ENCODE assay signal across 8 cellular contexts in the genomic region with DNA sequence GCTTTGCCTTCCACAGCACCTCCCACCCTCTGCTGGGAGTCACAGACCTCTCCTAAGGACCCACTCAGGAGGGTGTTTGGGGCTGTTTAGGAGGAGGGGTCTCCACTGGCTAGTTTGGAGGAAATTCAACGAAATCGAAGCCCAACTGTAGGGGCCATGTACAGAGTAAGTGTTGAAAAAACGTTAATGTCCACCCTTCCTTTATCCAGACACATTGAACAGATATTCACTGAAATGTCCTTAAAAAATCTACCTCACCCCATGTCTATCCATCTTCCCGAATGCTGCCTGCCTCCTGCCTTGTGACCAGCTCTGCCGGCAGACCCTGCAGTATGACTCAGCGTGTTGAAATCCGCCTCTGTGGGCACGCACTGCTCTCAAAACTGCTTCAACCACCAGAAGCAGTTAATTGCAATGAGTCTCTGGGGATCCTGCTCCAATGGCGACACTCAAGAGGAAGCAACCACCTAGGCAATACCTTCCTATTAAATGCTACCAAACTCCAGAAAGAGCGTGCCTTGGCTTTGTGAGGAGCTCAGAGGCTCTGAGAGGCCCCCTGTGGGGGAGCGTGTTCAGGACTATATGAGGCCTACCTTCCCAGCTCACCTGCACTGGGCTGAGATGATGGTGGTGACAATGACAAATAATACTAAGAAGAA.
DNase-seq lines count a peak whose midpoint lies in the region; ATAC-seq and TF ChIP-seq lines count a peak whose summit lies in the region.

No MANE protein-coding gene starts in this region.

- ATAC-seq in GM18502 (IDR thresholded peaks at IDR 0.05; ENCODE audit: poor library complexity, unreplicated experiment): peak; percentile 52
- no peak for ATAC-seq in body of pancreas
- ATAC-seq in stimulated activated memory B cell treated with anti-CD40 and anti-IgM and Interleukin-4, amounts not matched to agents 10 μg/mL and 1 μg/mL and 100 μg/mL, for 72 hours: no peak
- ATAC-seq in HG03378 (IDR thresholded peaks at IDR 0.05; ENCODE audit: unreplicated experiment): no peak

- TF ChIP-seq CTCF in body of pancreas (IDR thresholded peaks at IDR 0.05): no peak

- TF ChIP-seq POLR2A in body of pancreas (IDR thresholded peaks at IDR 0.05): no peak

- H3K9me3 ChIP-seq in body of pancreas: no peaks in the 10 kb centered on the region

- no peak overlapping the region for H3K4me3 Mint-ChIP-seq in stimulated activated memory B cell treated with anti-CD40 and anti-IgM and Interleukin-4, amounts not matched to agents 10 μg/mL and 1 μg/mL and 100 μg/mL, for 72 hours
- H3K4me3 Mint-ChIP-seq in activated naive CD8-positive, alpha-beta T cell treated with anti-CD3 and anti-CD28 coated beads for 36 hours: no peak overlapping the region

- H3K4me3 ChIP-seq in body of pancreas: no peak overlapping the region

- H3K27ac ChIP-seq in body of pancreas: peak overlapping the region in 2 of 4 donors; percentile 19 to 66

- H3K36me3 ChIP-seq in body of pancreas (replicated peaks in 1 of 2; ENCODE audit: insufficient read depth in 1 of 2, low read depth in 2 of 2): no peaks in the 10 kb centered on the region

- H3K27me3 Mint-ChIP-seq in stimulated activated memory B cell treated with anti-CD40 and anti-IgM and Interleukin-4, amounts not matched to agents 10 μg/mL and 1 μg/mL and 100 μg/mL, for 72 hours: no peaks in the 10 kb centered on the region
- no peaks in the 10 kb centered on the region for H3K27me3 Mint-ChIP-seq in activated naive CD8-positive, alpha-beta T cell treated with anti-CD3 and anti-CD28 coated beads for 36 hours

- DNase-seq in NCI-H345 (lab: John Stamatoyannopoulos, UW): peak; percentile 94
- DNase-seq in body of pancreas: peak in 3 of 4 donors; percentile 15 to 77 (median 31)
- DNase-seq in islet precursor cell: peak; percentile 98
- DNase-seq in activated naive CD8-positive, alpha-beta T cell treated with anti-CD3 and anti-CD28 coated beads for 36 hours: no peak
- DNase-seq in stimulated activated CD4-positive, alpha-beta T cell treated with anti-CD3 and anti-CD28 coated beads, Interleukin-4, amount 100 ng/mL, for 4 hours: no peak

- peaks cover 8% of the 10 kb centered on the region for H3K4me1 Mint-ChIP-seq in stimulated activated memory B cell treated with anti-CD40 and anti-IgM and Interleukin-4, amounts not matched to agents 10 μg/mL and 1 μg/mL and 100 μg/mL, for 72 hours
- H3K4me1 Mint-ChIP-seq in activated naive CD8-positive, alpha-beta T cell treated with anti-CD3 and anti-CD28 coated beads for 36 hours: no peaks in the 10 kb centered on the region

- no peaks in the 10 kb centered on the region for H3K9me3 Mint-ChIP-seq in stimulated activated memory B cell treated with anti-CD40 and anti-IgM and Interleukin-4, amounts not matched to agents 10 μg/mL and 1 μg/mL and 100 μg/mL, for 72 hours
- H3K9me3 Mint-ChIP-seq in activated naive CD8-positive, alpha-beta T cell treated with anti-CD3 and anti-CD28 coated beads for 36 hours: no peaks in the 10 kb centered on the region

- 69 to 81% methylated on average over 11 of the region's 11 CpGs for WGBS in body of pancreas, 2 donors

- H3K4me1 ChIP-seq in body of pancreas: peaks cover 24% of the 10 kb centered on the region

- peak overlapping the region; percentile 77 for H3K27ac Mint-ChIP-seq in stimulated activated memory B cell treated with anti-CD40 and anti-IgM and Interleukin-4, amounts not matched to agents 10 μg/mL and 1 μg/mL and 100 μg/mL, for 72 hours
- no peak overlapping the region for H3K27ac Mint-ChIP-seq in activated naive CD8-positive, alpha-beta T cell treated with anti-CD3 and anti-CD28 coated beads for 36 hours

- no peaks in the 10 kb centered on the region for H3K27me3 ChIP-seq in body of pancreas

- intact Hi-C loops in body of pancreas (cut with DNase I): no loop called here

- no peaks in the 10 kb centered on the region for H3K36me3 Mint-ChIP-seq in stimulated activated memory B cell treated with anti-CD40 and anti-IgM and Interleukin-4, amounts not matched to agents 10 μg/mL and 1 μg/mL and 100 μg/mL, for 72 hours
- H3K36me3 Mint-ChIP-seq in activated naive CD8-positive, alpha-beta T cell treated with anti-CD3 and anti-CD28 coated beads for 36 hours: no peaks in the 10 kb centered on the region

Comparison
In these comparisons a context has a peak if more than half of its experiments do, and no peak if none do; other contexts are left out.
1. DNase-seq: peak in NCI-H345 (single experiment), body of pancreas (3 of 4) and islet precursor cell (single experiment); none in activated naive CD8-positive, alpha-beta T cell treated with anti-CD3 and anti-CD28 coated beads for 36 hours (single experiment) and stimulated activated CD4-positive, alpha-beta T cell treated with anti-CD3 and anti-CD28 coated beads, Interleukin-4, amount 100 ng/mL, for 4 hours (0 of 2).